In the genomic region with DNA sequence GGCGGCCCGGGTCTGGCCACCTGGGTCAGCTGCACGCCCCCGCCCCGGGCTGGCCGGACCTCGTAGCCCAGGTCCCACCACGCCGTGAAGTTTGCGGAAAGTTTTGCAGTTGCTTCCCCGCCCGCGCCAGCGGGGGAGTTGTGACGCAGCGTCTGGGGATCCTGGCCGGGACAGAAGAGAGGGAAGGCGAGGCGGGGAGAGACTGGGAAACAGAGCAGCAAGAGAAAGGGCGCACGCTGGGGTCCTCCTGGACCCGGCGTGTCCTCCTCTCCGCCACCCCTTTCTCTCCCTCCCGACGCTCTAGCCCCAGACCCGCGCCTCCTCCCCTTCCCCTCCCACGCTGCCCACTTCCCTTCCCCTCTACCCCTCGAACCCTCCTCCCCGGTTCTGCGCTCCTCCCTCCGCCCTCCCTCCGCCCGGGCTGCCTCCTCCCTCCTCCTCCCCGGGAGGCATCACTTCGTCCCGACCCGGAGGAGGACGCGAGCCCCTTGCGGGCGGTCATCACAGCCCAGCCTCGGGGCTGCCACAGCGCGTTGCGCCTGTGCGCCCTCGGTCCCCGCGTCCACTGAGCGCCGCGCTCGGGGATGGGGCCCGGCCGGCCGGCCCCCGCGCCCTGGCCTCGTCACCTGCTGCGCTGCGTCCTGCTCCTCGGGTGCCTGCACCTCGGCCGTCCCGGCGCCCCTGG, we compare ENCODE assay signal across 1 cellular context.
A peak's percentile ranks its signal among the peaks of the same experiment; 100 is the strongest.
TF ChIP-seq lines count a peak whose summit lies in the region.

A gene with protein sequence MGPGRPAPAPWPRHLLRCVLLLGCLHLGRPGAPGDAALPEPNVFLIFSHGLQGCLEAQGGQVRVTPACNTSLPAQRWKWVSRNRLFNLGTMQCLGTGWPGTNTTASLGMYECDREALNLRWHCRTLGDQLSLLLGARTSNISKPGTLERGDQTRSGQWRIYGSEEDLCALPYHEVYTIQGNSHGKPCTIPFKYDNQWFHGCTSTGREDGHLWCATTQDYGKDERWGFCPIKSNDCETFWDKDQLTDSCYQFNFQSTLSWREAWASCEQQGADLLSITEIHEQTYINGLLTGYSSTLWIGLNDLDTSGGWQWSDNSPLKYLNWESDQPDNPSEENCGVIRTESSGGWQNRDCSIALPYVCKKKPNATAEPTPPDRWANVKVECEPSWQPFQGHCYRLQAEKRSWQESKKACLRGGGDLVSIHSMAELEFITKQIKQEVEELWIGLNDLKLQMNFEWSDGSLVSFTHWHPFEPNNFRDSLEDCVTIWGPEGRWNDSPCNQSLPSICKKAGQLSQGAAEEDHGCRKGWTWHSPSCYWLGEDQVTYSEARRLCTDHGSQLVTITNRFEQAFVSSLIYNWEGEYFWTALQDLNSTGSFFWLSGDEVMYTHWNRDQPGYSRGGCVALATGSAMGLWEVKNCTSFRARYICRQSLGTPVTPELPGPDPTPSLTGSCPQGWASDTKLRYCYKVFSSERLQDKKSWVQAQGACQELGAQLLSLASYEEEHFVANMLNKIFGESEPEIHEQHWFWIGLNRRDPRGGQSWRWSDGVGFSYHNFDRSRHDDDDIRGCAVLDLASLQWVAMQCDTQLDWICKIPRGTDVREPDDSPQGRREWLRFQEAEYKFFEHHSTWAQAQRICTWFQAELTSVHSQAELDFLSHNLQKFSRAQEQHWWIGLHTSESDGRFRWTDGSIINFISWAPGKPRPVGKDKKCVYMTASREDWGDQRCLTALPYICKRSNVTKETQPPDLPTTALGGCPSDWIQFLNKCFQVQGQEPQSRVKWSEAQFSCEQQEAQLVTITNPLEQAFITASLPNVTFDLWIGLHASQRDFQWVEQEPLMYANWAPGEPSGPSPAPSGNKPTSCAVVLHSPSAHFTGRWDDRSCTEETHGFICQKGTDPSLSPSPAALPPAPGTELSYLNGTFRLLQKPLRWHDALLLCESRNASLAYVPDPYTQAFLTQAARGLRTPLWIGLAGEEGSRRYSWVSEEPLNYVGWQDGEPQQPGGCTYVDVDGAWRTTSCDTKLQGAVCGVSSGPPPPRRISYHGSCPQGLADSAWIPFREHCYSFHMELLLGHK (N-terminal part only) (plus strand): TSS at position 452 of the 685 bp plus-strand sequence. CDS start 133 bp downstream, at position 585.

TF ChIP-seq in HEK293, 187 proteins besides CTCF, POLR2A, EP300 and RAD21 (continued from another document):
- TF ChIP-seq, protein P1, sequence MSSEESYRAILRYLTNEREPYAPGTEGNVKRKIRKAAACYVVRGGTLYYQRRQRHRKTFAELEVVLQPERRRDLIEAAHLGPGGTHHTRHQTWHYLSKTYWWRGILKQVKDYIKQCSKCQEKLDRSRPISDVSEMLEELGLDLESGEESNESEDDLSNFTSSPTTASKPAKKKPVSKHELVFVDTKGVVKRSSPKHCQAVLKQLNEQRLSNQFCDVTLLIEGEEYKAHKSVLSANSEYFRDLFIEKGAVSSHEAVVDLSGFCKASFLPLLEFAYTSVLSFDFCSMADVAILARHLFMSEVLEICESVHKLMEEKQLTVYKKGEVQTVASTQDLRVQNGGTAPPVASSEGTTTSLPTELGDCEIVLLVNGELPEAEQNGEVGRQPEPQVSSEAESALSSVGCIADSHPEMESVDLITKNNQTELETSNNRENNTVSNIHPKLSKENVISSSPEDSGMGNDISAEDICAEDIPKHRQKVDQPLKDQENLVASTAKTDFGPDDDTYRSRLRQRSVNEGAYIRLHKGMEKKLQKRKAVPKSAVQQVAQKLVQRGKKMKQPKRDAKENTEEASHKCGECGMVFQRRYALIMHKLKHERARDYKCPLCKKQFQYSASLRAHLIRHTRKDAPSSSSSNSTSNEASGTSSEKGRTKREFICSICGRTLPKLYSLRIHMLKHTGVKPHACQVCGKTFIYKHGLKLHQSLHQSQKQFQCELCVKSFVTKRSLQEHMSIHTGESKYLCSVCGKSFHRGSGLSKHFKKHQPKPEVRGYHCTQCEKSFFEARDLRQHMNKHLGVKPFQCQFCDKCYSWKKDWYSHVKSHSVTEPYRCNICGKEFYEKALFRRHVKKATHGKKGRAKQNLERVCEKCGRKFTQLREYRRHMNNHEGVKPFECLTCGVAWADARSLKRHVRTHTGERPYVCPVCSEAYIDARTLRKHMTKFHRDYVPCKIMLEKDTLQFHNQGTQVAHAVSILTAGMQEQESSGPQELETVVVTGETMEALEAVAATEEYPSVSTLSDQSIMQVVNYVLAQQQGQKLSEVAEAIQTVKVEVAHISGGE (tag by site-specific recombination; conservative IDR thresholded peaks at IDR 0.05; ENCODE audit: low read depth) = no peak
- TF ChIP-seq WT1 (tag by site-specific recombination; IDR thresholded peaks at IDR 0.05) = peak; percentile 78
- peak; percentile 16; the same call in 1 of the 2 replicates for TF ChIP-seq ZNF423 (tag by site-specific recombination; IDR thresholded peaks at IDR 0.05)
- TF ChIP-seq ZNF561 (tag by site-specific recombination; IDR thresholded peaks at IDR 0.05; ENCODE audit: borderline replicate concordance) = peak; percentile 53; the same call in 1 of the 2 replicates
- TF ChIP-seq ZNF274 (IDR thresholded peaks at IDR 0.05; ENCODE audit: low read length) = no peak
- TF ChIP-seq ZNF274 (tag by site-specific recombination; IDR thresholded peaks at IDR 0.05; ENCODE audit: borderline replicate concordance) = no peak
- no peak for TF ChIP-seq ZNF473 (tag by site-specific recombination; IDR thresholded peaks at IDR 0.05)
- TF ChIP-seq, protein P2, sequence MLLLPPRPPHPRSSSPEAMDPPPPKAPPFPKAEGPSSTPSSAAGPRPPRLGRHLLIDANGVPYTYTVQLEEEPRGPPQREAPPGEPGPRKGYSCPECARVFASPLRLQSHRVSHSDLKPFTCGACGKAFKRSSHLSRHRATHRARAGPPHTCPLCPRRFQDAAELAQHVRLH (tag by site-specific recombination; IDR thresholded peaks at IDR 0.05) = peak; percentile 58
- no peak for TF ChIP-seq YY1 (tag by site-specific recombination; IDR thresholded peaks at IDR 0.05)
- TF ChIP-seq ZNF544 (tag by site-specific recombination; IDR thresholded peaks at IDR 0.05) = no peak
- TF ChIP-seq ZNF302 (tag by site-specific recombination; IDR thresholded peaks at IDR 0.05; ENCODE audit: low read depth) = no peak
- peak; percentile 34; the same call in 1 of the 2 replicates for TF ChIP-seq PRDM1 (tag by site-specific recombination; IDR thresholded peaks at IDR 0.05)
- TF ChIP-seq ZNF155 (tag by site-specific recombination; IDR thresholded peaks at IDR 0.05) = no peak
- peak; percentile 78 for TF ChIP-seq ZBTB8A (tag by site-specific recombination; IDR thresholded peaks at IDR 0.05)
- peak; percentile 45; the same call in 1 of the 2 replicates for TF ChIP-seq ZIC2 (tag by site-specific recombination; IDR thresholded peaks at IDR 0.05)
- peak; percentile 85 for TF ChIP-seq ZBTB48 (tag by site-specific recombination; IDR thresholded peaks at IDR 0.05)
- TF ChIP-seq GLI4 (tag by site-specific recombination; IDR thresholded peaks at IDR 0.05) = no peak
- peak; percentile 61; the same call in 1 of the 2 replicates for TF ChIP-seq KLF8 (tag by site-specific recombination; IDR thresholded peaks at IDR 0.05)
